Comparison of ENCODE assay signal across 18 cellular contexts in genomic region chr17:69173118-69173517, GRCh38. TPM values are rescaled to one million over a fixed set of nuclear protein-coding genes. Genes with fewer than 3 reads are reported as not detected.
"Had no signal": no experiment of that assay in that cellular context is flagged by ENCODE, and none has a peak within 500 bp of the region (broad histone marks: within the 10 kb centered on the region; RNA-seq: fewer than 3 reads in every experiment).

No MANE protein-coding gene starts in this region.

- H2AFZ ChIP-seq: hepatocyte, neural progenitor cell had no signal

- FAIRE-seq: endothelial cell of umbilical vein, small intestine had no signal

- H3K4me2 ChIP-seq: hepatocyte, neural progenitor cell had no signal

- H3K27ac ChIP-seq: hepatocyte, neural progenitor cell, right atrium auricular region had no signal

- H3K4me3 ChIP-seq: hepatocyte, lung, neural progenitor cell, right atrium auricular region had no signal

- H3K4me1 ChIP-seq: neural progenitor cell, right atrium auricular region had no signal

- H3K9ac ChIP-seq: neural progenitor cell had no signal

- DNase-seq: effector CD4-positive, alpha-beta T cell; endodermal cell; foreskin melanocyte; head of caudate nucleus; left colon; left ventricle myocardium superior; mesenchymal stem cell; midbrain; small intestine; stimulated activated CD4-positive, alpha-beta T cell treated with anti-CD3 and anti-CD28 coated beads, Interleukin-12 subunit alpha, Interleukin-12 subunit beta, amount 100 ng/mL, for 4 hours; stimulated activated naive CD4-positive, alpha-beta T cell treated with Interleukin-2 at 50 U/mL for 16 hours; trophoblast cell had no signal

- ATAC-seq: left colon; left ventricle myocardium superior; natural killer cell treated with Interleukin-12 subunit alpha and Interleukin-12 subunit beta and Interleukin-15 and Interleukin-18, amount 100 ng/mL, for 72 hours had no signal

- H3K27me3 ChIP-seq: hepatocyte, neural progenitor cell, right atrium auricular region had no signal

- H3K79me2 ChIP-seq: hepatocyte had no signal

- H3K9me3 ChIP-seq: right atrium auricular region had no signal

- H3K36me3 ChIP-seq: neural progenitor cell had no signal

RNA-seq across cellular contexts. Expression of gene ABCA6, which starts 31.4 kb away (rescaled TPM):
- total RNA-seq: endodermal cell had no signal

RNA-seq across cellular contexts. Expression of gene ABCA10, which starts 55.5 kb away (rescaled TPM):
- total RNA-seq: endodermal cell had no signal
- polyA plus RNA-seq: hepatocyte had no signal
